In genomic region chr1:51568231-51568935, GRCh38 we compare ENCODE assay signal across 1 cellular context.
TF ChIP-seq lines count a peak whose summit lies in the region.

No MANE protein-coding gene starts in this region.

TF ChIP-seq in K562, 482 proteins besides CTCF, POLR2A, EP300 and RAD21:
- no peak for TF ChIP-seq LARP7 (IDR thresholded peaks at IDR 0.05)
- no peak for TF ChIP-seq ZNF77 (CRISPR knock-in tag; IDR thresholded peaks at IDR 0.05)
- no peak for TF ChIP-seq ZKSCAN8 (CRISPR knock-in tag; IDR thresholded peaks at IDR 0.05)
- TF ChIP-seq E2F3 (CRISPR knock-in tag; IDR thresholded peaks at IDR 0.05) = no peak
- 0 out of 2 replicates have a peak, but pooled peaks have one; percentile 16 for TF ChIP-seq ZFX (CRISPR knock-in tag; IDR thresholded peaks at IDR 0.05)
- TF ChIP-seq SREBF2 (CRISPR knock-in tag; IDR thresholded peaks at IDR 0.05) = no peak
- TF ChIP-seq RBM25 (IDR thresholded peaks at IDR 0.05; ENCODE audit: low read depth, low read length, severe bottlenecking) = peak; percentile 27
- TF ChIP-seq CBX3 (IDR thresholded peaks at IDR 0.05; ENCODE audit: borderline replicate concordance in 1 of 2, low read length in 2 of 2) = no peak
- TF ChIP-seq, protein P1, sequence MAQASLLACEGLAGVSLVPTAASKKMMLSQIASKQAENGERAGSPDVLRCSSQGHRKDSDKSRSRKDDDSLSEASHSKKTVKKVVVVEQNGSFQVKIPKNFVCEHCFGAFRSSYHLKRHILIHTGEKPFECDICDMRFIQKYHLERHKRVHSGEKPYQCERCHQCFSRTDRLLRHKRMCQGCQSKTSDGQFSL (CRISPR knock-in tag; IDR thresholded peaks at IDR 0.05) = no peak
- TF ChIP-seq, protein P1 (tag; IDR thresholded peaks at IDR 0.05) = no peak
- no peak for TF ChIP-seq CUX1 (CRISPR knock-in tag; IDR thresholded peaks at IDR 0.05)
- TF ChIP-seq ZZZ3 (IDR thresholded peaks at IDR 0.05) = no peak
- no peak for TF ChIP-seq CBFA2T3 (IDR thresholded peaks at IDR 0.05)
- TF ChIP-seq SMAD3 (CRISPR knock-in tag; conservative IDR thresholded peaks at IDR 0.05) = no peak
- no peak for TF ChIP-seq SREBF1 (IDR thresholded peaks at IDR 0.05; ENCODE audit: borderline replicate concordance, low read depth, low read length)
TF ChIP-seq in K562: peak in this region for 2.
